In genomic region chr16:20041924-20042596, GRCh38 we compare ENCODE assay signal across 2 cellular contexts.
A peak's percentile ranks its signal among the peaks of the same experiment; 100 is the strongest.
TF ChIP-seq lines count a peak whose summit lies in the region.

No MANE protein-coding gene starts in this region.

TF ChIP-seq in GM23338, 12 proteins besides CTCF, POLR2A, EP300 and RAD21:
- TF ChIP-seq ZNF462 (CRISPR knock-in tag; IDR thresholded peaks at IDR 0.05): no peak
- TF ChIP-seq REST (IDR thresholded peaks at IDR 0.05; ENCODE audit: unreplicated experiment): no peak
- no peak for TF ChIP-seq STAT1 (IDR thresholded peaks at IDR 0.05; ENCODE audit: unreplicated experiment)
- no peak for TF ChIP-seq NANOG (IDR thresholded peaks at IDR 0.05; ENCODE audit: borderline replicate concordance)
- TF ChIP-seq EZH2 (IDR thresholded peaks at IDR 0.05; ENCODE audit: low read depth, unreplicated experiment): no peak
- TF ChIP-seq JUNB (IDR thresholded peaks at IDR 0.05; ENCODE audit: unreplicated experiment): no peak
- no peak for TF ChIP-seq ZNF331 (CRISPR knock-in tag; IDR thresholded peaks at IDR 0.05; ENCODE audit: low read depth)
- TF ChIP-seq EZH2phosphoT487 (IDR thresholded peaks at IDR 0.05; ENCODE audit: unreplicated experiment): no peak
- no peak for TF ChIP-seq ZNF114 (CRISPR knock-in tag; IDR thresholded peaks at IDR 0.05)
- TF ChIP-seq, protein P1, sequence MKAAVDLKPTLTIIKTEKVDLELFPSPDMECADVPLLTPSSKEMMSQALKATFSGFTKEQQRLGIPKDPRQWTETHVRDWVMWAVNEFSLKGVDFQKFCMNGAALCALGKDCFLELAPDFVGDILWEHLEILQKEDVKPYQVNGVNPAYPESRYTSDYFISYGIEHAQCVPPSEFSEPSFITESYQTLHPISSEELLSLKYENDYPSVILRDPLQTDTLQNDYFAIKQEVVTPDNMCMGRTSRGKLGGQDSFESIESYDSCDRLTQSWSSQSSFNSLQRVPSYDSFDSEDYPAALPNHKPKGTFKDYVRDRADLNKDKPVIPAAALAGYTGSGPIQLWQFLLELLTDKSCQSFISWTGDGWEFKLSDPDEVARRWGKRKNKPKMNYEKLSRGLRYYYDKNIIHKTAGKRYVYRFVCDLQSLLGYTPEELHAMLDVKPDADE (IDR thresholded peaks at IDR 0.05): no peak
- no peak for TF ChIP-seq CREB1 (CRISPR knock-in tag; IDR thresholded peaks at IDR 0.05; ENCODE audit: low read depth)

TF ChIP-seq in H1, 55 proteins besides CTCF, POLR2A, EP300 and RAD21:
- TF ChIP-seq JUND (IDR thresholded peaks at IDR 0.05; ENCODE audit: low read length) (no peak), HDAC6 (IDR thresholded peaks at IDR 0.05; ENCODE audit: low read depth, low read length) (no peak), EZH2 (IDR thresholded peaks at IDR 0.05; ENCODE audit: low read depth, low read length, severe bottlenecking) (no peak), ZNF274 (IDR thresholded peaks at IDR 0.05; ENCODE audit: borderline replicate concordance, extremely low read depth, low read length) (no peak), KDM5A (IDR thresholded peaks at IDR 0.05; ENCODE audit: low read length) (no peak), GABPA (IDR thresholded peaks at IDR 0.05; ENCODE audit: borderline replicate concordance, insufficient read depth, low read length) (no peak), CBX5 (IDR thresholded peaks at IDR 0.05; ENCODE audit: low read depth, low read length) (no peak), EGR1 (IDR thresholded peaks at IDR 0.05; ENCODE audit: borderline replicate concordance, low read depth, low read length) (no peak), CHD1 (IDR thresholded peaks at IDR 0.05; ENCODE audit: low read depth, low read length) (no peak), SAP30 (IDR thresholded peaks at IDR 0.05; ENCODE audit: insufficient read depth, insufficient replicate concordance, low read length) (no peak), FOSL1 (IDR thresholded peaks at IDR 0.05; ENCODE audit: insufficient read depth, low read depth, low read length) (no peak), TEAD4 (IDR thresholded peaks at IDR 0.05; ENCODE audit: low read depth, low read length) (peak; percentile 54), SIX5 (IDR thresholded peaks at IDR 0.05; ENCODE audit: low read depth, low read length) (no peak), KDM1A (IDR thresholded peaks at IDR 0.05; ENCODE audit: borderline replicate concordance, low read length) (peak; percentile 86)
- TF ChIP-seq, protein P2, sequence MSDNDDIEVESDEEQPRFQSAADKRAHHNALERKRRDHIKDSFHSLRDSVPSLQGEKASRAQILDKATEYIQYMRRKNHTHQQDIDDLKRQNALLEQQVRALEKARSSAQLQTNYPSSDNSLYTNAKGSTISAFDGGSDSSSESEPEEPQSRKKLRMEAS (IDR thresholded peaks at IDR 0.05): no peak
- TF ChIP-seq, protein P3, sequence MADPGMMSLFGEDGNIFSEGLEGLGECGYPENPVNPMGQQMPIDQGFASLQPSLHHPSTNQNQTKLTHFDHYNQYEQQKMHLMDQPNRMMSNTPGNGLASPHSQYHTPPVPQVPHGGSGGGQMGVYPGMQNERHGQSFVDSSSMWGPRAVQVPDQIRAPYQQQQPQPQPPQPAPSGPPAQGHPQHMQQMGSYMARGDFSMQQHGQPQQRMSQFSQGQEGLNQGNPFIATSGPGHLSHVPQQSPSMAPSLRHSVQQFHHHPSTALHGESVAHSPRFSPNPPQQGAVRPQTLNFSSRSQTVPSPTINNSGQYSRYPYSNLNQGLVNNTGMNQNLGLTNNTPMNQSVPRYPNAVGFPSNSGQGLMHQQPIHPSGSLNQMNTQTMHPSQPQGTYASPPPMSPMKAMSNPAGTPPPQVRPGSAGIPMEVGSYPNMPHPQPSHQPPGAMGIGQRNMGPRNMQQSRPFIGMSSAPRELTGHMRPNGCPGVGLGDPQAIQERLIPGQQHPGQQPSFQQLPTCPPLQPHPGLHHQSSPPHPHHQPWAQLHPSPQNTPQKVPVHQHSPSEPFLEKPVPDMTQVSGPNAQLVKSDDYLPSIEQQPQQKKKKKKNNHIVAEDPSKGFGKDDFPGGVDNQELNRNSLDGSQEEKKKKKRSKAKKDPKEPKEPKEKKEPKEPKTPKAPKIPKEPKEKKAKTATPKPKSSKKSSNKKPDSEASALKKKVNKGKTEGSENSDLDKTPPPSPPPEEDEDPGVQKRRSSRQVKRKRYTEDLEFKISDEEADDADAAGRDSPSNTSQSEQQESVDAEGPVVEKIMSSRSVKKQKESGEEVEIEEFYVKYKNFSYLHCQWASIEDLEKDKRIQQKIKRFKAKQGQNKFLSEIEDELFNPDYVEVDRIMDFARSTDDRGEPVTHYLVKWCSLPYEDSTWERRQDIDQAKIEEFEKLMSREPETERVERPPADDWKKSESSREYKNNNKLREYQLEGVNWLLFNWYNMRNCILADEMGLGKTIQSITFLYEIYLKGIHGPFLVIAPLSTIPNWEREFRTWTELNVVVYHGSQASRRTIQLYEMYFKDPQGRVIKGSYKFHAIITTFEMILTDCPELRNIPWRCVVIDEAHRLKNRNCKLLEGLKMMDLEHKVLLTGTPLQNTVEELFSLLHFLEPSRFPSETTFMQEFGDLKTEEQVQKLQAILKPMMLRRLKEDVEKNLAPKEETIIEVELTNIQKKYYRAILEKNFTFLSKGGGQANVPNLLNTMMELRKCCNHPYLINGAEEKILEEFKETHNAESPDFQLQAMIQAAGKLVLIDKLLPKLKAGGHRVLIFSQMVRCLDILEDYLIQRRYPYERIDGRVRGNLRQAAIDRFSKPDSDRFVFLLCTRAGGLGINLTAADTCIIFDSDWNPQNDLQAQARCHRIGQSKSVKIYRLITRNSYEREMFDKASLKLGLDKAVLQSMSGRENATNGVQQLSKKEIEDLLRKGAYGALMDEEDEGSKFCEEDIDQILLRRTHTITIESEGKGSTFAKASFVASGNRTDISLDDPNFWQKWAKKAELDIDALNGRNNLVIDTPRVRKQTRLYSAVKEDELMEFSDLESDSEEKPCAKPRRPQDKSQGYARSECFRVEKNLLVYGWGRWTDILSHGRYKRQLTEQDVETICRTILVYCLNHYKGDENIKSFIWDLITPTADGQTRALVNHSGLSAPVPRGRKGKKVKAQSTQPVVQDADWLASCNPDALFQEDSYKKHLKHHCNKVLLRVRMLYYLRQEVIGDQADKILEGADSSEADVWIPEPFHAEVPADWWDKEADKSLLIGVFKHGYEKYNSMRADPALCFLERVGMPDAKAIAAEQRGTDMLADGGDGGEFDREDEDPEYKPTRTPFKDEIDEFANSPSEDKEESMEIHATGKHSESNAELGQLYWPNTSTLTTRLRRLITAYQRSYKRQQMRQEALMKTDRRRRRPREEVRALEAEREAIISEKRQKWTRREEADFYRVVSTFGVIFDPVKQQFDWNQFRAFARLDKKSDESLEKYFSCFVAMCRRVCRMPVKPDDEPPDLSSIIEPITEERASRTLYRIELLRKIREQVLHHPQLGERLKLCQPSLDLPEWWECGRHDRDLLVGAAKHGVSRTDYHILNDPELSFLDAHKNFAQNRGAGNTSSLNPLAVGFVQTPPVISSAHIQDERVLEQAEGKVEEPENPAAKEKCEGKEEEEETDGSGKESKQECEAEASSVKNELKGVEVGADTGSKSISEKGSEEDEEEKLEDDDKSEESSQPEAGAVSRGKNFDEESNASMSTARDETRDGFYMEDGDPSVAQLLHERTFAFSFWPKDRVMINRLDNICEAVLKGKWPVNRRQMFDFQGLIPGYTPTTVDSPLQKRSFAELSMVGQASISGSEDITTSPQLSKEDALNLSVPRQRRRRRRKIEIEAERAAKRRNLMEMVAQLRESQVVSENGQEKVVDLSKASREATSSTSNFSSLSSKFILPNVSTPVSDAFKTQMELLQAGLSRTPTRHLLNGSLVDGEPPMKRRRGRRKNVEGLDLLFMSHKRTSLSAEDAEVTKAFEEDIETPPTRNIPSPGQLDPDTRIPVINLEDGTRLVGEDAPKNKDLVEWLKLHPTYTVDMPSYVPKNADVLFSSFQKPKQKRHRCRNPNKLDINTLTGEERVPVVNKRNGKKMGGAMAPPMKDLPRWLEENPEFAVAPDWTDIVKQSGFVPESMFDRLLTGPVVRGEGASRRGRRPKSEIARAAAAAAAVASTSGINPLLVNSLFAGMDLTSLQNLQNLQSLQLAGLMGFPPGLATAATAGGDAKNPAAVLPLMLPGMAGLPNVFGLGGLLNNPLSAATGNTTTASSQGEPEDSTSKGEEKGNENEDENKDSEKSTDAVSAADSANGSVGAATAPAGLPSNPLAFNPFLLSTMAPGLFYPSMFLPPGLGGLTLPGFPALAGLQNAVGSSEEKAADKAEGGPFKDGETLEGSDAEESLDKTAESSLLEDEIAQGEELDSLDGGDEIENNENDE (IDR thresholded peaks at IDR 0.05; ENCODE audit: insufficient replicate concordance, low read length): no peak
